Comparison of ENCODE assay signal across 1 cellular context in genomic region chr17:73387746-73388577, GRCh38.
TF ChIP-seq lines count a peak whose summit lies in the region.

No MANE protein-coding gene starts in this region.

TF ChIP-seq in GM23338, 12 proteins besides CTCF, POLR2A, EP300 and RAD21:
- TF ChIP-seq ZNF331 (CRISPR knock-in tag; IDR thresholded peaks at IDR 0.05; ENCODE audit: low read depth) (no peak), NANOG (IDR thresholded peaks at IDR 0.05; ENCODE audit: borderline replicate concordance) (no peak), JUNB (IDR thresholded peaks at IDR 0.05; ENCODE audit: unreplicated experiment) (no peak), CREB1 (CRISPR knock-in tag; IDR thresholded peaks at IDR 0.05; ENCODE audit: low read depth) (no peak), EZH2 (IDR thresholded peaks at IDR 0.05; ENCODE audit: low read depth, unreplicated experiment) (no peak), ZNF462 (CRISPR knock-in tag; IDR thresholded peaks at IDR 0.05) (no peak), ZNF114 (CRISPR knock-in tag; IDR thresholded peaks at IDR 0.05) (no peak), EZH2phosphoT487 (IDR thresholded peaks at IDR 0.05; ENCODE audit: unreplicated experiment) (no peak), STAT1 (IDR thresholded peaks at IDR 0.05; ENCODE audit: unreplicated experiment) (no peak), POLR2AphosphoS5 (IDR thresholded peaks at IDR 0.05; ENCODE audit: low read depth) (no peak)
- TF ChIP-seq, protein P1, sequence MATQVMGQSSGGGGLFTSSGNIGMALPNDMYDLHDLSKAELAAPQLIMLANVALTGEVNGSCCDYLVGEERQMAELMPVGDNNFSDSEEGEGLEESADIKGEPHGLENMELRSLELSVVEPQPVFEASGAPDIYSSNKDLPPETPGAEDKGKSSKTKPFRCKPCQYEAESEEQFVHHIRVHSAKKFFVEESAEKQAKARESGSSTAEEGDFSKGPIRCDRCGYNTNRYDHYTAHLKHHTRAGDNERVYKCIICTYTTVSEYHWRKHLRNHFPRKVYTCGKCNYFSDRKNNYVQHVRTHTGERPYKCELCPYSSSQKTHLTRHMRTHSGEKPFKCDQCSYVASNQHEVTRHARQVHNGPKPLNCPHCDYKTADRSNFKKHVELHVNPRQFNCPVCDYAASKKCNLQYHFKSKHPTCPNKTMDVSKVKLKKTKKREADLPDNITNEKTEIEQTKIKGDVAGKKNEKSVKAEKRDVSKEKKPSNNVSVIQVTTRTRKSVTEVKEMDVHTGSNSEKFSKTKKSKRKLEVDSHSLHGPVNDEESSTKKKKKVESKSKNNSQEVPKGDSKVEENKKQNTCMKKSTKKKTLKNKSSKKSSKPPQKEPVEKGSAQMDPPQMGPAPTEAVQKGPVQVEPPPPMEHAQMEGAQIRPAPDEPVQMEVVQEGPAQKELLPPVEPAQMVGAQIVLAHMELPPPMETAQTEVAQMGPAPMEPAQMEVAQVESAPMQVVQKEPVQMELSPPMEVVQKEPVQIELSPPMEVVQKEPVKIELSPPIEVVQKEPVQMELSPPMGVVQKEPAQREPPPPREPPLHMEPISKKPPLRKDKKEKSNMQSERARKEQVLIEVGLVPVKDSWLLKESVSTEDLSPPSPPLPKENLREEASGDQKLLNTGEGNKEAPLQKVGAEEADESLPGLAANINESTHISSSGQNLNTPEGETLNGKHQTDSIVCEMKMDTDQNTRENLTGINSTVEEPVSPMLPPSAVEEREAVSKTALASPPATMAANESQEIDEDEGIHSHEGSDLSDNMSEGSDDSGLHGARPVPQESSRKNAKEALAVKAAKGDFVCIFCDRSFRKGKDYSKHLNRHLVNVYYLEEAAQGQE (IDR thresholded peaks at IDR 0.05; ENCODE audit: unreplicated experiment) = no peak
- TF ChIP-seq, protein P2, sequence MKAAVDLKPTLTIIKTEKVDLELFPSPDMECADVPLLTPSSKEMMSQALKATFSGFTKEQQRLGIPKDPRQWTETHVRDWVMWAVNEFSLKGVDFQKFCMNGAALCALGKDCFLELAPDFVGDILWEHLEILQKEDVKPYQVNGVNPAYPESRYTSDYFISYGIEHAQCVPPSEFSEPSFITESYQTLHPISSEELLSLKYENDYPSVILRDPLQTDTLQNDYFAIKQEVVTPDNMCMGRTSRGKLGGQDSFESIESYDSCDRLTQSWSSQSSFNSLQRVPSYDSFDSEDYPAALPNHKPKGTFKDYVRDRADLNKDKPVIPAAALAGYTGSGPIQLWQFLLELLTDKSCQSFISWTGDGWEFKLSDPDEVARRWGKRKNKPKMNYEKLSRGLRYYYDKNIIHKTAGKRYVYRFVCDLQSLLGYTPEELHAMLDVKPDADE (IDR thresholded peaks at IDR 0.05) = no peak
